ENCODE assay signal across 1 cellular context in the genomic region with DNA sequence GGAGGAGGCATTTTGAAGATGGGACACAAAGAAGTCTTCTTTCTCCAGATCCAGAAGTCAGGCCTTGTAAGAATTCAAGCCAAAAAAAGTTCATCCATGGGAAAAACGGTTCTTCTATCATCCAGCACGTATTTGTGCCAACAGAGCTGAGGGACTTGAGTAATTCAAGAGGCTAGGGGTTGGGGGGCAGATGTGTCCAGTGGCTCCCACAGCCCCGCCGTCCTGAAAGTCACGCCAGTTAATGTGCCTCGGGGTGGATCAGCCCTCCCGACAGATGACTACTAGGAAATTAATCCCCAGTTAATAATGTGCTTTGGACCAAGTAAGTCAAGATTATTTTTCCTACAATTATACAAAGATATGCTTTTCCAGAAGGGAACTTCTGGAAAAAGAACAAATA.
TF ChIP-seq lines count a peak whose summit lies in the region.

No MANE protein-coding gene starts in this region.

TF ChIP-seq in WTC11, 78 proteins besides CTCF, POLR2A, EP300 and RAD21 (continued from another document):
- TF ChIP-seq ZNF317 (CRISPR knock-in tag; IDR thresholded peaks at IDR 0.05; ENCODE audit: borderline replicate concordance, low read depth) = no peak
- TF ChIP-seq, protein P1, sequence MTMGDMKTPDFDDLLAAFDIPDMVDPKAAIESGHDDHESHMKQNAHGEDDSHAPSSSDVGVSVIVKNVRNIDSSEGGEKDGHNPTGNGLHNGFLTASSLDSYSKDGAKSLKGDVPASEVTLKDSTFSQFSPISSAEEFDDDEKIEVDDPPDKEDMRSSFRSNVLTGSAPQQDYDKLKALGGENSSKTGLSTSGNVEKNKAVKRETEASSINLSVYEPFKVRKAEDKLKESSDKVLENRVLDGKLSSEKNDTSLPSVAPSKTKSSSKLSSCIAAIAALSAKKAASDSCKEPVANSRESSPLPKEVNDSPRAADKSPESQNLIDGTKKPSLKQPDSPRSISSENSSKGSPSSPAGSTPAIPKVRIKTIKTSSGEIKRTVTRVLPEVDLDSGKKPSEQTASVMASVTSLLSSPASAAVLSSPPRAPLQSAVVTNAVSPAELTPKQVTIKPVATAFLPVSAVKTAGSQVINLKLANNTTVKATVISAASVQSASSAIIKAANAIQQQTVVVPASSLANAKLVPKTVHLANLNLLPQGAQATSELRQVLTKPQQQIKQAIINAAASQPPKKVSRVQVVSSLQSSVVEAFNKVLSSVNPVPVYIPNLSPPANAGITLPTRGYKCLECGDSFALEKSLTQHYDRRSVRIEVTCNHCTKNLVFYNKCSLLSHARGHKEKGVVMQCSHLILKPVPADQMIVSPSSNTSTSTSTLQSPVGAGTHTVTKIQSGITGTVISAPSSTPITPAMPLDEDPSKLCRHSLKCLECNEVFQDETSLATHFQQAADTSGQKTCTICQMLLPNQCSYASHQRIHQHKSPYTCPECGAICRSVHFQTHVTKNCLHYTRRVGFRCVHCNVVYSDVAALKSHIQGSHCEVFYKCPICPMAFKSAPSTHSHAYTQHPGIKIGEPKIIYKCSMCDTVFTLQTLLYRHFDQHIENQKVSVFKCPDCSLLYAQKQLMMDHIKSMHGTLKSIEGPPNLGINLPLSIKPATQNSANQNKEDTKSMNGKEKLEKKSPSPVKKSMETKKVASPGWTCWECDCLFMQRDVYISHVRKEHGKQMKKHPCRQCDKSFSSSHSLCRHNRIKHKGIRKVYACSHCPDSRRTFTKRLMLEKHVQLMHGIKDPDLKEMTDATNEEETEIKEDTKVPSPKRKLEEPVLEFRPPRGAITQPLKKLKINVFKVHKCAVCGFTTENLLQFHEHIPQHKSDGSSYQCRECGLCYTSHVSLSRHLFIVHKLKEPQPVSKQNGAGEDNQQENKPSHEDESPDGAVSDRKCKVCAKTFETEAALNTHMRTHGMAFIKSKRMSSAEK (CRISPR knock-in tag; IDR thresholded peaks at IDR 0.05; ENCODE audit: borderline replicate concordance) = no peak
- TF ChIP-seq, protein P2, sequence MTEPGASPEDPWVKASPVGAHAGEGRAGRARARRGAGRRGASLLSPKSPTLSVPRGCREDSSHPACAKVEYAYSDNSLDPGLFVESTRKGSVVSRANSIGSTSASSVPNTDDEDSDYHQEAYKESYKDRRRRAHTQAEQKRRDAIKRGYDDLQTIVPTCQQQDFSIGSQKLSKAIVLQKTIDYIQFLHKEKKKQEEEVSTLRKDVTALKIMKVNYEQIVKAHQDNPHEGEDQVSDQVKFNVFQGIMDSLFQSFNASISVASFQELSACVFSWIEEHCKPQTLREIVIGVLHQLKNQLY (CRISPR knock-in tag; IDR thresholded peaks at IDR 0.05) = no peak
- TF ChIP-seq ZNF121 (CRISPR knock-in tag; IDR thresholded peaks at IDR 0.05) = no peak
- no peak for TF ChIP-seq ZNF671 (CRISPR knock-in tag; IDR thresholded peaks at IDR 0.05)
- TF ChIP-seq CREM (CRISPR knock-in tag; IDR thresholded peaks at IDR 0.05) = no peak
- TF ChIP-seq, protein P3, sequence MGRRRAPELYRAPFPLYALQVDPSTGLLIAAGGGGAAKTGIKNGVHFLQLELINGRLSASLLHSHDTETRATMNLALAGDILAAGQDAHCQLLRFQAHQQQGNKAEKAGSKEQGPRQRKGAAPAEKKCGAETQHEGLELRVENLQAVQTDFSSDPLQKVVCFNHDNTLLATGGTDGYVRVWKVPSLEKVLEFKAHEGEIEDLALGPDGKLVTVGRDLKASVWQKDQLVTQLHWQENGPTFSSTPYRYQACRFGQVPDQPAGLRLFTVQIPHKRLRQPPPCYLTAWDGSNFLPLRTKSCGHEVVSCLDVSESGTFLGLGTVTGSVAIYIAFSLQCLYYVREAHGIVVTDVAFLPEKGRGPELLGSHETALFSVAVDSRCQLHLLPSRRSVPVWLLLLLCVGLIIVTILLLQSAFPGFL (CRISPR knock-in tag; IDR thresholded peaks at IDR 0.05; ENCODE audit: borderline replicate concordance) = no peak
- TF ChIP-seq ZNF263 (CRISPR knock-in tag; IDR thresholded peaks at IDR 0.05; ENCODE audit: low read depth) = no peak
- TF ChIP-seq, protein P4, sequence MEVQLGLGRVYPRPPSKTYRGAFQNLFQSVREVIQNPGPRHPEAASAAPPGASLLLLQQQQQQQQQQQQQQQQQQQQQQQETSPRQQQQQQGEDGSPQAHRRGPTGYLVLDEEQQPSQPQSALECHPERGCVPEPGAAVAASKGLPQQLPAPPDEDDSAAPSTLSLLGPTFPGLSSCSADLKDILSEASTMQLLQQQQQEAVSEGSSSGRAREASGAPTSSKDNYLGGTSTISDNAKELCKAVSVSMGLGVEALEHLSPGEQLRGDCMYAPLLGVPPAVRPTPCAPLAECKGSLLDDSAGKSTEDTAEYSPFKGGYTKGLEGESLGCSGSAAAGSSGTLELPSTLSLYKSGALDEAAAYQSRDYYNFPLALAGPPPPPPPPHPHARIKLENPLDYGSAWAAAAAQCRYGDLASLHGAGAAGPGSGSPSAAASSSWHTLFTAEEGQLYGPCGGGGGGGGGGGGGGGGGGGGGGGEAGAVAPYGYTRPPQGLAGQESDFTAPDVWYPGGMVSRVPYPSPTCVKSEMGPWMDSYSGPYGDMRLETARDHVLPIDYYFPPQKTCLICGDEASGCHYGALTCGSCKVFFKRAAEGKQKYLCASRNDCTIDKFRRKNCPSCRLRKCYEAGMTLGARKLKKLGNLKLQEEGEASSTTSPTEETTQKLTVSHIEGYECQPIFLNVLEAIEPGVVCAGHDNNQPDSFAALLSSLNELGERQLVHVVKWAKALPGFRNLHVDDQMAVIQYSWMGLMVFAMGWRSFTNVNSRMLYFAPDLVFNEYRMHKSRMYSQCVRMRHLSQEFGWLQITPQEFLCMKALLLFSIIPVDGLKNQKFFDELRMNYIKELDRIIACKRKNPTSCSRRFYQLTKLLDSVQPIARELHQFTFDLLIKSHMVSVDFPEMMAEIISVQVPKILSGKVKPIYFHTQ (CRISPR knock-in tag; IDR thresholded peaks at IDR 0.05) = no peak
- no peak for TF ChIP-seq GABPB1 (CRISPR knock-in tag; IDR thresholded peaks at IDR 0.05)
- no peak for TF ChIP-seq ELF4 (CRISPR knock-in tag; IDR thresholded peaks at IDR 0.05; ENCODE audit: low read depth)
- no peak for TF ChIP-seq ZNF138 (CRISPR knock-in tag; conservative IDR thresholded peaks at IDR 0.05)
- TF ChIP-seq, protein P5, sequence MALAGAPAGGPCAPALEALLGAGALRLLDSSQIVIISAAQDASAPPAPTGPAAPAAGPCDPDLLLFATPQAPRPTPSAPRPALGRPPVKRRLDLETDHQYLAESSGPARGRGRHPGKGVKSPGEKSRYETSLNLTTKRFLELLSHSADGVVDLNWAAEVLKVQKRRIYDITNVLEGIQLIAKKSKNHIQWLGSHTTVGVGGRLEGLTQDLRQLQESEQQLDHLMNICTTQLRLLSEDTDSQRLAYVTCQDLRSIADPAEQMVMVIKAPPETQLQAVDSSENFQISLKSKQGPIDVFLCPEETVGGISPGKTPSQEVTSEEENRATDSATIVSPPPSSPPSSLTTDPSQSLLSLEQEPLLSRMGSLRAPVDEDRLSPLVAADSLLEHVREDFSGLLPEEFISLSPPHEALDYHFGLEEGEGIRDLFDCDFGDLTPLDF (CRISPR knock-in tag; IDR thresholded peaks at IDR 0.05) = no peak
- TF ChIP-seq SMAD3 (CRISPR knock-in tag; IDR thresholded peaks at IDR 0.05; ENCODE audit: borderline replicate concordance) = no peak
- TF ChIP-seq, protein P6, sequence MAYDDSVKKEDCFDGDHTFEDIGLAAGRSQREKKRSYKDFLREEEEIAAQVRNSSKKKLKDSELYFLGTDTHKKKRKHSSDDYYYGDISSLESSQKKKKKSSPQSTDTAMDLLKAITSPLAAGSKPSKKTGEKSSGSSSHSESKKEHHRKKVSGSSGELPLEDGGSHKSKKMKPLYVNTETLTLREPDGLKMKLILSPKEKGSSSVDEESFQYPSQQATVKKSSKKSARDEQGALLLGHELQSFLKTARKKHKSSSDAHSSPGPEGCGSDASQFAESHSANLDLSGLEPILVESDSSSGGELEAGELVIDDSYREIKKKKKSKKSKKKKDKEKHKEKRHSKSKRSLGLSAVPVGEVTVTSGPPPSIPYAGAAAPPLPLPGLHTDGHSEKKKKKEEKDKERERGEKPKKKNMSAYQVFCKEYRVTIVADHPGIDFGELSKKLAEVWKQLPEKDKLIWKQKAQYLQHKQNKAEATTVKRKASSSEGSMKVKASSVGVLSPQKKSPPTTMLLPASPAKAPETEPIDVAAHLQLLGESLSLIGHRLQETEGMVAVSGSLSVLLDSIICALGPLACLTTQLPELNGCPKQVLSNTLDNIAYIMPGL (CRISPR knock-in tag; IDR thresholded peaks at IDR 0.05) = no peak
- TF ChIP-seq NR1H2 (CRISPR knock-in tag; IDR thresholded peaks at IDR 0.05) = no peak
TF ChIP-seq in WTC11: peak in this region for 0.
